15 cellular contexts compared by ENCODE assay signal in the genomic region with DNA sequence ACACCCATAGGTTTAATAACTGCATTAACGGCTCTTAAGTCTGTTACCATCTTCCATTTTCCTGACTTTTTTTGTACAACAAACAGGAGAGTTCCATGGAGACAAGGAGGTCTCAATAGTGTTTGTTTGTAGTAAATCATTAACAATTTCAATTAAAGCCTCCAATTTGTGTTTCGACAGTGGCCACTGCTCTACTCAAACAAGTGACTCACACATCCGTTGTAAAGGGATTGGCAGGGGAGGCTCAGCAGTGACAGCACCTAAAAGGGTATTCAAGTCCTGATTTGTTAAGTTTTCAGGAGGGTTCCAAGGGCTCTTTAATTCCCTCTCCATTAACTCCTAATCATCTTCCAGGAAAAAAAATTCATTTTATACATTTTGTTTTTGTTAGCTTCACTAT.
A peak's percentile ranks its signal among the peaks of the same experiment; 100 is the strongest.
DNase-seq lines count a peak whose midpoint lies in the region; ATAC-seq and TF ChIP-seq lines count a peak whose summit lies in the region.
"Had no signal": no experiment of that assay in that cellular context is flagged by ENCODE, and none has a peak within 500 bp of the region (broad histone marks: within the 10 kb centered on the region; RNA-seq: fewer than 3 reads in every experiment).

No MANE protein-coding gene starts in this region.

- no peak overlapping the region for H3K4me3 ChIP-seq in epithelial cell of esophagus (ENCODE audit: low read length)
- H3K4me3 ChIP-seq: GM23248, HAP-1 had no signal

- DNase-seq in LoVo (ENCODE audit: low spot score), result peak; percentile 5
- peak; percentile 28 for DNase-seq in epithelial cell of esophagus (ENCODE audit: low read depth)
- DNase-seq in left lobe of liver (ENCODE audit: low spot score), result peak; percentile 47
- no peak for DNase-seq in putamen (ENCODE audit: low spot score)
- no peak for DNase-seq in left colon
- DNase-seq in stimulated activated CD4-positive, alpha-beta T cell treated with anti-CD3 and anti-CD28 coated beads, Interleukin-2, amount 100 ng/mL, for 24 hours, result no peak
- DNase-seq: ACHN; BE2C; C1 segment of cervical spinal cord; CD4-positive, CD25-positive, alpha-beta regulatory T cell; CD8-positive, alpha-beta memory T cell; COR-L47; GM23248 had no signal

- intact Hi-C loops in left colon (cut with DNase I, micrococcal nuclease), result no loop called here

- TF ChIP-seq CTCF in epithelial cell of esophagus (IDR thresholded peaks at IDR 0.05; ENCODE audit: insufficient read depth, low read depth, low read length, missing control alignments), result no peak

- ATAC-seq in left lobe of liver, result peak; percentile 85
- no peak for ATAC-seq in HG03442 (IDR thresholded peaks at IDR 0.05; ENCODE audit: unreplicated experiment)
- ATAC-seq in left colon, result no peak

Comparison
In these comparisons a context has a peak if more than half of its experiments do, and no peak if none do; other contexts are left out.
1. DNase-seq: peak in LoVo (single experiment), epithelial cell of esophagus (single experiment) and left lobe of liver (single experiment); none in putamen (single experiment), left colon (0 of 2) and stimulated activated CD4-positive, alpha-beta T cell treated with anti-CD3 and anti-CD28 coated beads, Interleukin-2, amount 100 ng/mL, for 24 hours (0 of 2).